Comparison of ENCODE assay signal across 9 cellular contexts in the genomic region with DNA sequence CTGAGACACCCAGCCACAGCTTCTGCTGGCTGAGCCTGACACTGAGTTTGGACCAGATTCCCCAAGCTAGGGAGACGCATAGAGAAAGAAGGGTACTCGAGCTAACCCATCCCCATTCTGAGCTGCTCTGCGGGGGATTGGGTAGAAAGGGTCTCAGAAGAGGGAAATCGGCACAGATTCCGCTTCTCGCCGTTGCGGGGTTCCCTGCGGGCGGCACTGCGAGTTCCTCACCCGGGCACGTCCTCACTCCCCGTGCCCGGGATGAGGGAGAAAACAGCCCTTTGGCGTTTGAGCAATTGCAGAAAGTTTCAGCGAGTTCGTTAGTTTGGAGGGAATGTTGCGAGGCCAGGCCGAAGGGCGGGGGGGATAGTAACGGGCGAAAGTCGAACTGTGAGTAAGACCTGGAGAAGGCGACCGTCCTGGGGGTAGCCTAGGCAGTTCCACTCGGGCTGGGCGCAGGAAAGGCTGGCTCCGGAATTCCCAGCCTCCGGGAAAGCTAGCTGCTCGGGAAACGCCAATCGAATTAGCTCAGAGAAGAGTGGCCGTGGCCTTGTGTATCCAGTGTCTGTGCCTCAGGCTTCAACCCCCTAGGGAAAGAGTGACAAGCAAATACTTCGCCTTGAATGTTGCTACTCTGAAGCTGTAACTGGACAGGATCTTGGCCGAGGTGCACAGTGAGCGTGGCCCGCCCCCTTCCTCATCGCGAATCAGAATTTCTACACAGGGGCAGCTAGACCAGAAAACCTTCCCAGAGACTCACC. TPM values are rescaled to one million over a fixed set of nuclear protein-coding genes. Genes with fewer than 3 reads are reported as not detected.
DNase-seq lines count a peak whose midpoint lies in the region; ATAC-seq and TF ChIP-seq lines count a peak whose summit lies in the region.
"Had no signal": no experiment of that assay in that cellular context is flagged by ENCODE, and none has a peak within 500 bp of the region (broad histone marks: within the 10 kb centered on the region; RNA-seq: fewer than 3 reads in every experiment).

No MANE protein-coding gene starts in this region.

- H3K36me3 ChIP-seq in psoas muscle (ENCODE audit: insufficient read depth in 1 of 2, low read depth in 1 of 2) = no peaks in the 10 kb centered on the region

- H3K4me3 Mint-ChIP-seq in activated T-helper 2 cell treated with anti-CD3 and anti-CD28 coated beads, Interferon-gamma antibody, Interleukin-2, Interleukin-4, amounts not matched to agents 10 μg/mL and 5 μg/mL and 100 μg/mL, durations not matched to agents 14 hours and 24 hours and 36 hours (ENCODE audit: low read depth) = no peak overlapping the region
- H3K4me3 Mint-ChIP-seq: activated CD4-positive, alpha-beta memory T cell treated with anti-CD3 and anti-CD28 coated beads for 36 hours had no signal

- TF ChIP-seq CTCF in psoas muscle (IDR thresholded peaks at IDR 0.05) = no peak

- 2 to 3% (median 2%) methylated on average over 40 of the region's 40 CpGs for WGBS in psoas muscle, 3 donors

- peak overlapping the region; percentile 55 for H3K4me3 ChIP-seq in psoas muscle

- peaks cover 28% of the 10 kb centered on the region for H3K27me3 Mint-ChIP-seq in activated T-helper 2 cell treated with anti-CD3 and anti-CD28 coated beads, Interferon-gamma antibody, Interleukin-2, Interleukin-4, amounts not matched to agents 10 μg/mL and 5 μg/mL and 100 μg/mL, durations not matched to agents 14 hours and 24 hours and 36 hours (ENCODE audit: low read depth)

- no peaks in the 10 kb centered on the region for H3K4me1 Mint-ChIP-seq in activated T-helper 2 cell treated with anti-CD3 and anti-CD28 coated beads, Interferon-gamma antibody, Interleukin-2, Interleukin-4, amounts not matched to agents 10 μg/mL and 5 μg/mL and 100 μg/mL, durations not matched to agents 14 hours and 24 hours and 36 hours (ENCODE audit: low read depth)

- ATAC-seq in Right ventricle myocardium superior (ENCODE audit: poor library complexity) (peak; percentile 78), psoas muscle (peak in 3 of 4 donors; percentile 40 to 75 (median 42)), HG03565 (IDR thresholded peaks at IDR 0.05; ENCODE audit: unreplicated experiment) (no peak)

- H3K9me3 ChIP-seq in psoas muscle = peaks cover 12% of the 10 kb centered on the region

- peaks cover 0 to 28% (median 2%) of the 10 kb centered on the region in 3 donors for H3K27me3 ChIP-seq in psoas muscle (ENCODE audit: insufficient read depth in 3 of 3, low read length in 2 of 3)

- intact Hi-C loops in Right ventricle myocardium superior (cut with DNase I) = no loop called here
- intact Hi-C loops in psoas muscle (cut with DNase I) = no loop called here
- intact Hi-C loops in activated T-helper 2 cell treated with anti-CD3 and anti-CD28 coated beads, Interferon-gamma antibody, Interleukin-2, Interleukin-4, amounts not matched to agents 10 μg/mL and 5 μg/mL and 100 μg/mL, durations not matched to agents 14 hours and 24 hours and 36 hours (cut with micrococcal nuclease) = no loop called here

- no peaks in the 10 kb centered on the region for H3K36me3 Mint-ChIP-seq in activated T-helper 2 cell treated with anti-CD3 and anti-CD28 coated beads, Interferon-gamma antibody, Interleukin-2, Interleukin-4, amounts not matched to agents 10 μg/mL and 5 μg/mL and 100 μg/mL, durations not matched to agents 14 hours and 24 hours and 36 hours (ENCODE audit: low read depth)
- H3K36me3 Mint-ChIP-seq: activated CD4-positive, alpha-beta memory T cell treated with anti-CD3 and anti-CD28 coated beads for 36 hours had no signal

- no peaks in the 10 kb centered on the region for H3K9me3 Mint-ChIP-seq in activated T-helper 2 cell treated with anti-CD3 and anti-CD28 coated beads, Interferon-gamma antibody, Interleukin-2, Interleukin-4, amounts not matched to agents 10 μg/mL and 5 μg/mL and 100 μg/mL, durations not matched to agents 14 hours and 24 hours and 36 hours
- H3K9me3 Mint-ChIP-seq: activated CD4-positive, alpha-beta memory T cell treated with anti-CD3 and anti-CD28 coated beads for 36 hours had no signal

- peak; percentile 93 for DNase-seq in EL
- peak; percentile 91 for DNase-seq in SK-N-DZ (ENCODE audit: low spot score)
- DNase-seq in Right ventricle myocardium superior = peak; percentile 59
- DNase-seq in psoas muscle = peak; percentile 38 to 64
- DNase-seq in UCSD-AML1 (lab: John Stamatoyannopoulos, UW; ENCODE audit: unreplicated experiment) = no peak
- no peak for DNase-seq in central memory CD4-positive, alpha-beta T cell
- no peak for DNase-seq in activated T-helper 2 cell treated with anti-CD3 and anti-CD28 coated beads, Interferon-gamma antibody, Interleukin-2, Interleukin-4, amounts not matched to agents 10 μg/mL and 5 μg/mL and 100 μg/mL, durations not matched to agents 14 hours and 24 hours and 36 hours (ENCODE audit: low spot score)
- DNase-seq: activated CD4-positive, alpha-beta memory T cell treated with anti-CD3 and anti-CD28 coated beads for 36 hours had no signal

- no peak overlapping the region for H3K27ac ChIP-seq in psoas muscle

- no peak overlapping the region for H3K27ac Mint-ChIP-seq in activated T-helper 2 cell treated with anti-CD3 and anti-CD28 coated beads, Interferon-gamma antibody, Interleukin-2, Interleukin-4, amounts not matched to agents 10 μg/mL and 5 μg/mL and 100 μg/mL, durations not matched to agents 14 hours and 24 hours and 36 hours
- H3K27ac Mint-ChIP-seq: activated CD4-positive, alpha-beta memory T cell treated with anti-CD3 and anti-CD28 coated beads for 36 hours had no signal

- H3K4me1 ChIP-seq in psoas muscle = no peaks in the 10 kb centered on the region

RNA-seq across cellular contexts. Expression of a gene that starts 0.7 kb away (rescaled TPM):
- polyA plus RNA-seq in SK-N-DZ (2014; cell fraction: cytosol; rRNA removed) = 12.7 and 15.3 TPM in 2 replicates
- polyA plus RNA-seq in SK-N-DZ (2014; cell fraction: nucleus; rRNA removed) = 9.1 and 11.4 TPM in 2 replicates
- total RNA-seq in Right ventricle myocardium superior (0.73 TPM), psoas muscle (1 to 10 TPM in 3 of 4 donors, under 1 TPM in 1; 0.32 to 2.3 (median 1.1) TPM)
- polyA plus RNA-seq in psoas muscle = under 1 TPM; 0.13 to 0.95 (median 0.32) TPM
- total RNA-seq in activated T-helper 2 cell treated with anti-CD3 and anti-CD28 coated beads, Interferon-gamma antibody, Interleukin-2, Interleukin-4, amounts not matched to agents 10 μg/mL and 5 μg/mL and 100 μg/mL, durations not matched to agents 14 hours and 24 hours and 36 hours = not detected in 2 replicates
- total RNA-seq: activated CD4-positive, alpha-beta memory T cell treated with anti-CD3 and anti-CD28 coated beads for 36 hours had no signal

Comparison
In these comparisons a context has a peak if more than half of its experiments do, and no peak if none do; other contexts are left out.
1. DNase-seq: peak in EL (single experiment), SK-N-DZ (single experiment), Right ventricle myocardium superior (single experiment) and psoas muscle (2 of 2); none in UCSD-AML1 (single experiment), central memory CD4-positive, alpha-beta T cell (single experiment) and activated T-helper 2 cell treated with anti-CD3 and anti-CD28 coated beads, Interferon-gamma antibody, Interleukin-2, Interleukin-4, amounts not matched to agents 10 μg/mL and 5 μg/mL and 100 μg/mL, durations not matched to agents 14 hours and 24 hours and 36 hours (single experiment).